In the genomic region with DNA sequence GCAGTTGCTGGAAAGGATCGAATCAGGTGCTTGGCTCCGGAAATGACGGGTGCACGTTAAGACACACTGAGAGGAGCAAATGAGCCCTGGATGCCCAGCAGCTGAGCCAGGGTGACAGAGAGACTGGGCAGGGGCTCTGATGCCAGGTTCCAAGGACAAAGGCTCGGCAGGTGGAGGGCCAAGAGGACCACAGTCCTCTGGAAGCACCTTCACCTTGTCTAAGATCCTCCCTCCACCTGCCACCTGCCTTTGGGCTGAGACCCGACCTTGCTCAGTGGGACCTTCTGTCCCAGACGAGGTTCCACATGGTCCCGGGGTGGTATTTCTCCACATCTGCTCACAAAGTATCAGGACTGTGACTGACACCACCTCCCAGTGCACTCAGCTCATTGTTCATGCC, we compare ENCODE assay signal across 10 cellular contexts. TPM values are rescaled to one million over a fixed set of nuclear protein-coding genes. Genes with fewer than 3 reads are reported as not detected.
"Had no signal": no experiment of that assay in that cellular context is flagged by ENCODE, and none has a peak within 500 bp of the region (broad histone marks: within the 10 kb centered on the region; RNA-seq: fewer than 3 reads in every experiment).

No MANE protein-coding gene starts in this region.

- H3K9me3 Mint-ChIP-seq: activated CD4-positive, alpha-beta memory T cell treated with anti-CD3 and anti-CD28 coated beads, Interleukin-2, amount 10 ng/mL, durations not matched to agents 7 days and 5 days; activated T-helper 1 cell treated with anti-CD3 and anti-CD28 coated beads, Interleukin-12 subunit alpha, Interleukin-12 subunit beta, Interleukin-2, Interleukin-4 antibody, amounts not matched to agents 30 ng/mL and 10 ng/mL and 1 ng/mL, durations not matched to agents 14 hours and 24 hours and 36 hours had no signal

- H3K27ac Mint-ChIP-seq: activated CD4-positive, alpha-beta memory T cell treated with anti-CD3 and anti-CD28 coated beads, Interleukin-2, amount 10 ng/mL, durations not matched to agents 7 days and 5 days; activated T-helper 1 cell treated with anti-CD3 and anti-CD28 coated beads, Interleukin-12 subunit alpha, Interleukin-12 subunit beta, Interleukin-2, Interleukin-4 antibody, amounts not matched to agents 30 ng/mL and 10 ng/mL and 1 ng/mL, durations not matched to agents 14 hours and 24 hours and 36 hours had no signal

- DNase-seq: activated CD4-positive, alpha-beta memory T cell treated with anti-CD3 and anti-CD28 coated beads, Interleukin-2, amount 10 ng/mL, durations not matched to agents 7 days and 5 days; activated naive CD4-positive, alpha-beta T cell treated with Interleukin-2 at 50 U/mL for 16 hours; colonic mucosa; effector memory CD4-positive, alpha-beta T cell; islet precursor cell; left lung; mesenchymal stem cell; stomach; SW 1271 had no signal

- ATAC-seq: left lung had no signal

- H3K4me3 Mint-ChIP-seq: activated CD4-positive, alpha-beta memory T cell treated with anti-CD3 and anti-CD28 coated beads, Interleukin-2, amount 10 ng/mL, durations not matched to agents 7 days and 5 days; activated T-helper 1 cell treated with anti-CD3 and anti-CD28 coated beads, Interleukin-12 subunit alpha, Interleukin-12 subunit beta, Interleukin-2, Interleukin-4 antibody, amounts not matched to agents 30 ng/mL and 10 ng/mL and 1 ng/mL, durations not matched to agents 14 hours and 24 hours and 36 hours had no signal

RNA-seq across cellular contexts. Expression of a gene that starts 1.0 kb away (rescaled TPM):
- total RNA-seq: activated CD4-positive, alpha-beta memory T cell treated with anti-CD3 and anti-CD28 coated beads, Interleukin-2, amount 10 ng/mL, durations not matched to agents 7 days and 5 days; activated T-helper 1 cell treated with anti-CD3 and anti-CD28 coated beads, Interleukin-12 subunit alpha, Interleukin-12 subunit beta, Interleukin-2, Interleukin-4 antibody, amounts not matched to agents 30 ng/mL and 10 ng/mL and 1 ng/mL, durations not matched to agents 14 hours and 24 hours and 36 hours had no signal
